In genomic region chr3:133595341-133595740, GRCh38 we compare ENCODE assay signal across 9 cellular contexts. TPM values are rescaled to one million over a fixed set of nuclear protein-coding genes. Genes with fewer than 3 reads are reported as not detected.
A peak's percentile ranks its signal among the peaks of the same experiment; 100 is the strongest.
DNase-seq lines count a peak whose midpoint lies in the region; ATAC-seq and TF ChIP-seq lines count a peak whose summit lies in the region.
"Had no signal": no experiment of that assay in that cellular context is flagged by ENCODE, and none has a peak within 500 bp of the region (broad histone marks: within the 10 kb centered on the region; RNA-seq: fewer than 3 reads in every experiment).

No MANE protein-coding gene starts in this region.

- TF ChIP-seq CTCF in nephron (IDR thresholded peaks at IDR 0.05; ENCODE audit: unreplicated experiment in 3 of 3) (no peak), brain microvascular endothelial cell (IDR thresholded peaks at IDR 0.05; ENCODE audit: low read depth, low read length, missing control alignments) (no peak), lower lobe of right lung (IDR thresholded peaks at IDR 0.05) (no peak)

- no peaks in the 10 kb centered on the region for H3K27me3 ChIP-seq in brain microvascular endothelial cell (replicated peaks)
- no peaks in the 10 kb centered on the region for H3K27me3 ChIP-seq in lower lobe of right lung (ENCODE audit: low read depth)

- no peaks in the 10 kb centered on the region for H3K4me1 ChIP-seq in lower lobe of right lung

- in situ Hi-C loops in brain microvascular endothelial cell (cut with HindIII; ENCODE audit: low pct_ligation_motif_present, low sequenced_read_pairs), result loop anchor here (25.0 kb wide), 1 partner anchor 108 kb away; no protein-coding TSS in a partner anchor

- H3K4me3 Mint-ChIP-seq in activated T-helper 2 cell treated with anti-CD3 and anti-CD28 coated beads, Interferon-gamma antibody, Interleukin-2, Interleukin-4, amounts not matched to agents 10 μg/mL and 5 μg/mL and 100 μg/mL, durations not matched to agents 14 hours and 24 hours and 36 hours (ENCODE audit: low read depth), result no peak overlapping the region
- H3K4me3 Mint-ChIP-seq in nephron, result no peak overlapping the region

- peaks cover 28% of the 10 kb centered on the region for H3K36me3 Mint-ChIP-seq in activated T-helper 2 cell treated with anti-CD3 and anti-CD28 coated beads, Interferon-gamma antibody, Interleukin-2, Interleukin-4, amounts not matched to agents 10 μg/mL and 5 μg/mL and 100 μg/mL, durations not matched to agents 14 hours and 24 hours and 36 hours (ENCODE audit: low read depth)
- peaks cover 13% of the 10 kb centered on the region for H3K36me3 Mint-ChIP-seq in nephron (ENCODE audit: low read depth)

- H3K27ac ChIP-seq in brain microvascular endothelial cell (no peak overlapping the region), lower lobe of right lung (no peak overlapping the region)

- H3K27me3 Mint-ChIP-seq in activated T-helper 2 cell treated with anti-CD3 and anti-CD28 coated beads, Interferon-gamma antibody, Interleukin-2, Interleukin-4, amounts not matched to agents 10 μg/mL and 5 μg/mL and 100 μg/mL, durations not matched to agents 14 hours and 24 hours and 36 hours (ENCODE audit: low read depth), result no peaks in the 10 kb centered on the region
- no peaks in the 10 kb centered on the region for H3K27me3 Mint-ChIP-seq in nephron (ENCODE audit: low read depth)

- H3K9me3 Mint-ChIP-seq in activated T-helper 2 cell treated with anti-CD3 and anti-CD28 coated beads, Interferon-gamma antibody, Interleukin-2, Interleukin-4, amounts not matched to agents 10 μg/mL and 5 μg/mL and 100 μg/mL, durations not matched to agents 14 hours and 24 hours and 36 hours, result no peaks in the 10 kb centered on the region
- H3K9me3 Mint-ChIP-seq in nephron, result no peaks in the 10 kb centered on the region

- intact Hi-C loops in activated T-helper 2 cell treated with anti-CD3 and anti-CD28 coated beads, Interferon-gamma antibody, Interleukin-2, Interleukin-4, amounts not matched to agents 10 μg/mL and 5 μg/mL and 100 μg/mL, durations not matched to agents 14 hours and 24 hours and 36 hours (cut with micrococcal nuclease), result loop anchor here (1.0 to 5.0 kb wide), 5 partner anchors 21 to 152 kb away; partner anchors contain the start of gene TOPBP1
- intact Hi-C loops in lower lobe of right lung (cut with DNase I), result no loop called here

- H3K36me3 ChIP-seq in brain microvascular endothelial cell (replicated peaks) (no peaks in the 10 kb centered on the region), lower lobe of right lung (peaks cover 4% of the 10 kb centered on the region)

- H3K4me3 ChIP-seq in brain microvascular endothelial cell (ENCODE audit: low read depth, low read length) (no peak overlapping the region), lower lobe of right lung (no peak overlapping the region)

- peak; percentile 45 for DNase-seq in EH (ENCODE audit: low read depth)
- no peak for DNase-seq in activated T-helper 2 cell treated with anti-CD3 and anti-CD28 coated beads, Interferon-gamma antibody, Interleukin-2, Interleukin-4, amounts not matched to agents 10 μg/mL and 5 μg/mL and 100 μg/mL, durations not matched to agents 14 hours and 24 hours and 36 hours (ENCODE audit: low spot score)
- no peak for DNase-seq in SIG-M5 treated with dmso at 0.1 percent for 504 hours (lab: John Stamatoyannopoulos, UW; ENCODE audit: unreplicated experiment)
- no peak for DNase-seq in brain microvascular endothelial cell
- no peak for DNase-seq in lower lobe of right lung
- DNase-seq: DMS 273 treated with DMSO at 0.1 percent for 48 hours had no signal

- no peaks in the 10 kb centered on the region for H3K9me3 ChIP-seq in lower lobe of right lung

- H3K4me1 Mint-ChIP-seq in activated T-helper 2 cell treated with anti-CD3 and anti-CD28 coated beads, Interferon-gamma antibody, Interleukin-2, Interleukin-4, amounts not matched to agents 10 μg/mL and 5 μg/mL and 100 μg/mL, durations not matched to agents 14 hours and 24 hours and 36 hours (ENCODE audit: low read depth), result peaks cover 28% of the 10 kb centered on the region
- peaks cover 9% of the 10 kb centered on the region for H3K4me1 Mint-ChIP-seq in nephron

- ATAC-seq in HG02885 (IDR thresholded peaks at IDR 0.05; ENCODE audit: poor library complexity, unreplicated experiment), result peak; percentile 30
- no peak for ATAC-seq in HG02981 (IDR thresholded peaks at IDR 0.05; ENCODE audit: unreplicated experiment)
- no peak for ATAC-seq in lower lobe of right lung

- H3K27ac Mint-ChIP-seq in activated T-helper 2 cell treated with anti-CD3 and anti-CD28 coated beads, Interferon-gamma antibody, Interleukin-2, Interleukin-4, amounts not matched to agents 10 μg/mL and 5 μg/mL and 100 μg/mL, durations not matched to agents 14 hours and 24 hours and 36 hours, result peak overlapping the region; percentile 79
- H3K27ac Mint-ChIP-seq in nephron, result peak overlapping the region in 2 of 3 experiments; percentile 0 to 71

RNA-seq across cellular contexts. Expression of gene CDV3, which starts 21.9 kb away (rescaled TPM):
- 288 and 295 TPM in 2 replicates for total RNA-seq in activated T-helper 2 cell treated with anti-CD3 and anti-CD28 coated beads, Interferon-gamma antibody, Interleukin-2, Interleukin-4, amounts not matched to agents 10 μg/mL and 5 μg/mL and 100 μg/mL, durations not matched to agents 14 hours and 24 hours and 36 hours
- total RNA-seq in lower lobe of right lung, result 166 TPM
